ENCODE assay signal across 1 cellular context in the genomic region with DNA sequence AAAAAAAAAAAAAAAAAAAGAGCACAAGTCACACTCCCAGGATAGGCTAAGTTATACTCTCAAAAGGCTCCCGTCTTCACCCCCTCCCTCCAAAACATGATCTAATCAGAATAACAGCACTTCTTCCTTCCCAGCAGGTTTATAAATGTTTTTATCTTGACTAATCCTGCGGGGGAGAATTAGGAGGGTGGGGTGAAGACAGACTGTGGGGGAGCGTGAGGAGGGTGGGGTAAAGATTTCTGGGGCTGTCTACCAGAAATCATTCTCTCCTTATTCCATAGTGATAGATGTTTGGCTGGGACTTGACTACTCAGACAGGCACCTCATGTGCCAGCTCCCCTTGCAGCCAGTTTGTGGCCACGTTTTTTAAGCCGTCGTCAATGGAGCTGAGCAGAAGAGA.
TF ChIP-seq lines count a peak whose summit lies in the region.

No MANE protein-coding gene starts in this region.

TF ChIP-seq in K562, 482 proteins besides CTCF, POLR2A, EP300 and RAD21:
- TF ChIP-seq, protein P1, sequence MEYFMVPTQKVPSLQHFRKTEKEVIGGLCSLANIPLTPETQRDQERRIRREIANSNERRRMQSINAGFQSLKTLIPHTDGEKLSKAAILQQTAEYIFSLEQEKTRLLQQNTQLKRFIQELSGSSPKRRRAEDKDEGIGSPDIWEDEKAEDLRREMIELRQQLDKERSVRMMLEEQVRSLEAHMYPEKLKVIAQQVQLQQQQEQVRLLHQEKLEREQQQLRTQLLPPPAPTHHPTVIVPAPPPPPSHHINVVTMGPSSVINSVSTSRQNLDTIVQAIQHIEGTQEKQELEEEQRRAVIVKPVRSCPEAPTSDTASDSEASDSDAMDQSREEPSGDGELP (CRISPR knock-in tag; IDR thresholded peaks at IDR 0.05; ENCODE audit: borderline replicate concordance), result no peak
- TF ChIP-seq ZNF324 (CRISPR knock-in tag; IDR thresholded peaks at IDR 0.05) (no peak), TRIM28 (IDR thresholded peaks at IDR 0.05) (no peak), CBFA2T3 (IDR thresholded peaks at IDR 0.05) (0 out of 2 replicates have a peak, but pooled peaks have one; percentile 9), CCAR2 (IDR thresholded peaks at IDR 0.05; ENCODE audit: low read depth, low read length) (no peak), TCF3 (CRISPR knock-in tag; IDR thresholded peaks at IDR 0.05) (no peak), PTTG1 (tag; IDR thresholded peaks at IDR 0.05; ENCODE audit: low read depth) (no peak)
- TF ChIP-seq, protein P2, sequence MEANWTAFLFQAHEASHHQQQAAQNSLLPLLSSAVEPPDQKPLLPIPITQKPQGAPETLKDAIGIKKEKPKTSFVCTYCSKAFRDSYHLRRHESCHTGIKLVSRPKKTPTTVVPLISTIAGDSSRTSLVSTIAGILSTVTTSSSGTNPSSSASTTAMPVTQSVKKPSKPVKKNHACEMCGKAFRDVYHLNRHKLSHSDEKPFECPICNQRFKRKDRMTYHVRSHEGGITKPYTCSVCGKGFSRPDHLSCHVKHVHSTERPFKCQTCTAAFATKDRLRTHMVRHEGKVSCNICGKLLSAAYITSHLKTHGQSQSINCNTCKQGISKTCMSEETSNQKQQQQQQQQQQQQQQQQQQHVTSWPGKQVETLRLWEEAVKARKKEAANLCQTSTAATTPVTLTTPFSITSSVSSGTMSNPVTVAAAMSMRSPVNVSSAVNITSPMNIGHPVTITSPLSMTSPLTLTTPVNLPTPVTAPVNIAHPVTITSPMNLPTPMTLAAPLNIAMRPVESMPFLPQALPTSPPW (CRISPR knock-in tag; IDR thresholded peaks at IDR 0.05), result peak; percentile 59; the same call in 1 of the 2 replicates
